8 cellular contexts compared by ENCODE assay signal in genomic region chr17:36534881-36535668, GRCh38. TPM values are rescaled to one million over a fixed set of nuclear protein-coding genes. Genes with fewer than 3 reads are reported as not detected.
DNase-seq lines count a peak whose midpoint lies in the region; ATAC-seq and TF ChIP-seq lines count a peak whose summit lies in the region.

A gene with protein sequence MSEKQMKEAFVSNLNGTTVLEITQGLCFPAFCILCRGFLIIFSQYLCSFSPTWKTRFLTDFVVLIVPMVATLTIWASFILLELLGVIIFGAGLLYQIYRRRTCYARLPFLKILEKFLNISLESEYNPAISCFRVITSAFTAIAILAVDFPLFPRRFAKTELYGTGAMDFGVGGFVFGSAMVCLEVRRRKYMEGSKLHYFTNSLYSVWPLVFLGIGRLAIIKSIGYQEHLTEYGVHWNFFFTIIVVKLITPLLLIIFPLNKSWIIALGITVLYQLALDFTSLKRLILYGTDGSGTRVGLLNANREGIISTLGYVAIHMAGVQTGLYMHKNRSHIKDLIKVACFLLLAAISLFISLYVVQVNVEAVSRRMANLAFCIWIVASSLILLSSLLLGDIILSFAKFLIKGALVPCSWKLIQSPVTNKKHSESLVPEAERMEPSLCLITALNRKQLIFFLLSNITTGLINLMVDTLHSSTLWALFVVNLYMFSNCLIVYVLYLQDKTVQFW (plus strand): TSS chr17:36534987. CDS start chr17:36537102, 2,115 bp downstream.

- peak within 1 kb of the TSS; percentile 99 for H3K4me3 ChIP-seq in AG10803 (ENCODE audit: low read length)

- TF ChIP-seq CTCF in AG10803 (conservative IDR thresholded peaks at IDR 0.05; ENCODE audit: low read length): no peak

- ATAC-seq in GM19043 (IDR thresholded peaks at IDR 0.05; ENCODE audit: low read depth, unreplicated experiment) (peak; percentile 68), HG03354 (IDR thresholded peaks at IDR 0.05; ENCODE audit: poor library complexity, severe bottlenecking, unreplicated experiment) (peak; percentile 80)

- DNase-seq in AG10803 (ENCODE audit: low read depth) (peak; percentile 87), NCI-H460 (ENCODE audit: extremely low read depth, low read depth) (peak; percentile 82), cerebellar cortex (ENCODE audit: low spot score) (peak; percentile 83), kidney glomerular epithelial cell (lab: John Stamatoyannopoulos, UW) (peak; percentile 84)
- DNase-seq in activated CD4-positive, alpha-beta T cell treated with anti-CD3 and anti-CD28 coated beads for 1 hour: peak; percentile 78
- DNase-seq in stimulated activated CD4-positive, alpha-beta T cell treated with anti-CD3 and anti-CD28 coated beads, Interleukin-15, amount 100 ng/mL, for 48 hours (ENCODE audit: low read depth in 2 of 2): peak; percentile 76 to 86

RNA-seq across cellular contexts. Expression of the gene that starts here (rescaled TPM):
- 9.1 and 12.6 TPM in 2 replicates for total RNA-seq in NCI-H460 (2014; rRNA removed; shearing (Covaris generic))
- polyA plus RNA-seq in NCI-H460 (2014; cell fraction: nucleus; rRNA removed): 12.6 and 18.0 TPM in 2 replicates

Comparison
In these comparisons a context has a peak if more than half of its experiments do, and no peak if none do; other contexts are left out.
1. Peak in every context shown above with its lines: DNase-seq, ATAC-seq and H3K4me3 ChIP-seq.